Comparison of ENCODE assay signal across 13 cellular contexts in genomic region chr2:230687498-230687897, GRCh38. TPM values are rescaled to one million over a fixed set of nuclear protein-coding genes. Genes with fewer than 3 reads are reported as not detected.
DNase-seq lines count a peak whose midpoint lies in the region; ATAC-seq, FAIRE-seq and TF ChIP-seq lines count a peak whose summit lies in the region.
"Had no signal": no experiment of that assay in that cellular context is flagged by ENCODE, and none has a peak within 500 bp of the region (broad histone marks: within the 10 kb centered on the region; RNA-seq: fewer than 3 reads in every experiment).

No MANE protein-coding gene starts in this region.

- no peak for ATAC-seq in left ventricle myocardium superior
- ATAC-seq: stimulated activated memory B cell treated with anti-CD40 and anti-IgM and Interleukin-4, amounts not matched to agents 10 μg/mL and 1 μg/mL and 100 μg/mL, for 72 hours had no signal

- H2AFZ ChIP-seq in osteoblast (ENCODE audit: low read length) = no peak overlapping the region

- FAIRE-seq in RCC 7860 (lab: Jason Lieb, UNC) = peak; percentile 91

- no peaks in the 10 kb centered on the region for H4K20me1 ChIP-seq in osteoblast (ENCODE audit: insufficient read depth, low read length)

- no peaks in the 10 kb centered on the region for H3K9me3 Mint-ChIP-seq in endodermal cell
- H3K9me3 Mint-ChIP-seq: stimulated activated memory B cell treated with anti-CD40 and anti-IgM and Interleukin-4, amounts not matched to agents 10 μg/mL and 1 μg/mL and 100 μg/mL, for 72 hours had no signal

- H3K4me1 ChIP-seq in endodermal cell (ENCODE audit: control insufficient read depth, insufficient read depth, low read length) (peaks cover 2% of the 10 kb centered on the region), osteoblast (ENCODE audit: insufficient read depth, low read length) (peaks cover 14% of the 10 kb centered on the region), right atrium auricular region (peaks cover 0 to 10% of the 10 kb centered on the region in 2 donors)

- no peak overlapping the region for H3K4me3 Mint-ChIP-seq in endodermal cell
- H3K4me3 Mint-ChIP-seq: stimulated activated memory B cell treated with anti-CD40 and anti-IgM and Interleukin-4, amounts not matched to agents 10 μg/mL and 1 μg/mL and 100 μg/mL, for 72 hours had no signal

- H3K9me3 ChIP-seq in endodermal cell (ENCODE audit: control insufficient read depth, low read length) (no peaks in the 10 kb centered on the region), osteoblast (ENCODE audit: low read depth, low read length) (no peaks in the 10 kb centered on the region), right atrium auricular region (no peaks in the 10 kb centered on the region)
- H3K9me3 ChIP-seq: left ventricle myocardium inferior, ovary had no signal

- H3K36me3 ChIP-seq in endodermal cell (ENCODE audit: control insufficient read depth, insufficient read depth, low read length) (no peaks in the 10 kb centered on the region), osteoblast (ENCODE audit: insufficient read depth, low read length) (no peaks in the 10 kb centered on the region), right atrium auricular region (no peaks in the 10 kb centered on the region)
- H3K36me3 ChIP-seq: left ventricle myocardium inferior, ovary had no signal

- H3K4me2 ChIP-seq in osteoblast (ENCODE audit: insufficient read depth, low read length) = no peak overlapping the region

- H3K9ac ChIP-seq in endodermal cell (ENCODE audit: extremely low read depth, low read length, poor library complexity, severe bottlenecking) = no peak overlapping the region

- H3K27ac Mint-ChIP-seq in endodermal cell = peak overlapping the region; percentile 11
- H3K27ac Mint-ChIP-seq: stimulated activated memory B cell treated with anti-CD40 and anti-IgM and Interleukin-4, amounts not matched to agents 10 μg/mL and 1 μg/mL and 100 μg/mL, for 72 hours had no signal

- H3K27me3 ChIP-seq in endodermal cell (ENCODE audit: control insufficient read depth, insufficient read depth, low read length, poor library complexity, severe bottlenecking) (no peaks in the 10 kb centered on the region), osteoblast (ENCODE audit: insufficient read depth, low read length) (no peaks in the 10 kb centered on the region), right atrium auricular region (no peaks in the 10 kb centered on the region)
- H3K27me3 ChIP-seq: ovary had no signal

- H3K27me3 Mint-ChIP-seq in endodermal cell (ENCODE audit: insufficient read depth) = peaks cover 4% of the 10 kb centered on the region
- H3K27me3 Mint-ChIP-seq: stimulated activated memory B cell treated with anti-CD40 and anti-IgM and Interleukin-4, amounts not matched to agents 10 μg/mL and 1 μg/mL and 100 μg/mL, for 72 hours had no signal

- intact Hi-C loops in left ventricle myocardium superior (cut with micrococcal nuclease) = no loop called here

- H3K36me3 Mint-ChIP-seq in endodermal cell (ENCODE audit: low read depth) = no peaks in the 10 kb centered on the region
- H3K36me3 Mint-ChIP-seq: stimulated activated memory B cell treated with anti-CD40 and anti-IgM and Interleukin-4, amounts not matched to agents 10 μg/mL and 1 μg/mL and 100 μg/mL, for 72 hours had no signal

- H3K4me1 Mint-ChIP-seq in endodermal cell = peaks cover 10% of the 10 kb centered on the region
- H3K4me1 Mint-ChIP-seq: stimulated activated memory B cell treated with anti-CD40 and anti-IgM and Interleukin-4, amounts not matched to agents 10 μg/mL and 1 μg/mL and 100 μg/mL, for 72 hours had no signal

- H3K4me3 ChIP-seq in endodermal cell (ENCODE audit: low read length) (no peak overlapping the region), osteoblast (ENCODE audit: insufficient read depth, low read length) (no peak overlapping the region), right atrium auricular region (no peak overlapping the region)
- H3K4me3 ChIP-seq: left ventricle myocardium inferior, ovary had no signal

- no peaks in the 10 kb centered on the region for H3K79me2 ChIP-seq in osteoblast (ENCODE audit: insufficient read depth, low read length)

- H3K27ac ChIP-seq in endodermal cell (ENCODE audit: low read depth, low read length) (no peak overlapping the region), osteoblast (ENCODE audit: low read depth, low read length) (no peak overlapping the region), right atrium auricular region (no peak overlapping the region)
- H3K27ac ChIP-seq: C4-2B, left ventricle myocardium inferior, ovary had no signal

- DNase-seq in EL (peak; percentile 69), RCC 7860 (ENCODE audit: low spot score) (peak; percentile 47), endodermal cell (no peak), osteoblast (ENCODE audit: insufficient read length, low spot score, missing footprints) (peak; percentile 83), right atrium auricular region (ENCODE audit: low spot score) (no peak), left ventricle myocardium superior (no peak), DMS114 treated with DMSO at 0.1 percent for 48 hours (lab: John Stamatoyannopoulos, UW; ENCODE audit: unreplicated experiment) (no peak)
- no peak for DNase-seq in activated CD8-positive, alpha-beta memory T cell treated with anti-CD3 and anti-CD28 coated beads for 24 hours
- DNase-seq: left ventricle myocardium inferior; ovary; stimulated activated CD4-positive, alpha-beta T cell treated with anti-CD3 and anti-CD28 coated beads, Interleukin-2, amount 100 ng/mL, for 24 hours had no signal

- no peak for TF ChIP-seq CTCF in endodermal cell (conservative IDR thresholded peaks at IDR 0.05)
- no peak for TF ChIP-seq CTCF in osteoblast (IDR thresholded peaks at IDR 0.05; ENCODE audit: extremely low read depth, low read depth, low read length)
- no peak for TF ChIP-seq CTCF in right atrium auricular region (IDR thresholded peaks at IDR 0.05)

- WGBS in endodermal cell (ENCODE audit: insufficient coverage in 1 of 2, insufficient read length in 1 of 2), 2 experiments = 81 to 85% methylated on average over 5 of the region's 5 CpGs

RNA-seq across cellular contexts. Expression of gene CAB39, which starts 25.1 kb away (rescaled TPM):
- total RNA-seq in endodermal cell = 10 to 100 TPM; 41.4 to 48.4 TPM
- polyA plus RNA-seq in endodermal cell (2013, experiment 1 of 2) = 49.7 TPM
- polyA plus RNA-seq in endodermal cell (2013, experiment 2 of 2) = 46.8 TPM
- 53.2 and 56.6 TPM in 2 replicates for total RNA-seq in osteoblast
- total RNA-seq in right atrium auricular region = 10 to 100 TPM; 66.1 to 81.5 TPM
- total RNA-seq in left ventricle myocardium superior = 86.2 TPM

Comparison
In these comparisons a context has a peak if more than half of its experiments do, and no peak if none do; other contexts are left out.
1. DNase-seq: peak in EL (single experiment), RCC 7860 (single experiment) and osteoblast (single experiment); none in endodermal cell (single experiment), activated CD8-positive, alpha-beta memory T cell treated with anti-CD3 and anti-CD28 coated beads for 24 hours (single experiment), right atrium auricular region (single experiment), left ventricle myocardium superior (single experiment) and DMS114 treated with DMSO at 0.1 percent for 48 hours (single experiment).